Comparison of ENCODE assay signal across 8 cellular contexts in genomic region chr21:34614693-34615486, GRCh38. TPM values are rescaled to one million over a fixed set of nuclear protein-coding genes. Genes with fewer than 3 reads are reported as not detected.
DNase-seq lines count a peak whose midpoint lies in the region; ATAC-seq and TF ChIP-seq lines count a peak whose summit lies in the region.

RCAN1 (minus strand) TSS chr21:34615113; CDS start chr21:34615011, 102 bp downstream.

- peak within 1 kb of the TSS; percentile 86 to 95 (median 92) for H3K4me3 Mint-ChIP-seq in naive thymus-derived CD8-positive, alpha-beta T cell
- peak within 1 kb of the TSS; percentile 83 to 85 for H3K4me3 Mint-ChIP-seq in stimulated activated naive B cell treated with anti-CD40 and anti-IgM and Interleukin-4, amounts not matched to agents 10 μg/mL and 1 μg/mL and 100 μg/mL, for 72 hours

- peak within 1 kb of the TSS; percentile 10 for H3K27ac ChIP-seq in RWPE2 (ENCODE audit: poor library complexity, severe bottlenecking)

- no peak for TF ChIP-seq CTCF in LNCaP clone FGC (IDR thresholded peaks at IDR 0.05; ENCODE audit: control insufficient read depth, extremely low read depth, insufficient read depth)
- no peak for TF ChIP-seq CTCF in RWPE2 (IDR thresholded peaks at IDR 0.05; ENCODE audit: poor library complexity, severe bottlenecking)
- no peak for TF ChIP-seq CTCF in fibroblast of mammary gland (conservative IDR thresholded peaks at IDR 0.05; ENCODE audit: control insufficient read depth, insufficient read depth, low read depth, low read length)

- H3K9me3 Mint-ChIP-seq in naive thymus-derived CD8-positive, alpha-beta T cell = no peaks in the 10 kb centered on the region
- H3K9me3 Mint-ChIP-seq in stimulated activated naive B cell treated with anti-CD40 and anti-IgM and Interleukin-4, amounts not matched to agents 10 μg/mL and 1 μg/mL and 100 μg/mL, for 72 hours = no peaks in the 10 kb centered on the region

- H3K4me1 Mint-ChIP-seq in naive thymus-derived CD8-positive, alpha-beta T cell = peaks cover 16 to 31% (median 23%) of the 10 kb centered on the region in 4 donors
- peaks cover 19 to 27% of the 10 kb centered on the region in 2 donors for H3K4me1 Mint-ChIP-seq in stimulated activated naive B cell treated with anti-CD40 and anti-IgM and Interleukin-4, amounts not matched to agents 10 μg/mL and 1 μg/mL and 100 μg/mL, for 72 hours

- peaks cover 0 to 3% (median 0%) of the 10 kb centered on the region in 5 donors for H3K27me3 Mint-ChIP-seq in naive thymus-derived CD8-positive, alpha-beta T cell
- peaks cover 0 to 4% of the 10 kb centered on the region in 2 donors for H3K27me3 Mint-ChIP-seq in stimulated activated naive B cell treated with anti-CD40 and anti-IgM and Interleukin-4, amounts not matched to agents 10 μg/mL and 1 μg/mL and 100 μg/mL, for 72 hours

- no peaks in the 10 kb centered on the region for H3K9me3 ChIP-seq in RWPE2 (ENCODE audit: severe bottlenecking)

- peak; percentile 97 for ATAC-seq in RWPE2 (ENCODE audit: low read depth)
- ATAC-seq in naive thymus-derived CD8-positive, alpha-beta T cell = peak; percentile 94 to 97
- ATAC-seq in stimulated activated naive B cell treated with anti-CD40 and anti-IgM and Interleukin-4, amounts not matched to agents 10 μg/mL and 1 μg/mL and 100 μg/mL, for 72 hours (replicated peaks) = peak; percentile 95 to 97

- H3K27ac Mint-ChIP-seq in naive thymus-derived CD8-positive, alpha-beta T cell = peak within 1 kb of the TSS; percentile 81 to 96 (median 92)
- peak within 1 kb of the TSS; percentile 94 for H3K27ac Mint-ChIP-seq in stimulated activated naive B cell treated with anti-CD40 and anti-IgM and Interleukin-4, amounts not matched to agents 10 μg/mL and 1 μg/mL and 100 μg/mL, for 72 hours

- H3K4me3 ChIP-seq in LNCaP clone FGC (ENCODE audit: low read depth, low read length) (peak within 1 kb of the TSS; percentile 64), RWPE2 (ENCODE audit: severe bottlenecking) (peak within 1 kb of the TSS; percentile 85), fibroblast of mammary gland (ENCODE audit: control insufficient read depth, low read depth, low read length) (peak within 1 kb of the TSS; percentile 71)

- no peaks in the 10 kb centered on the region for H3K27me3 ChIP-seq in RWPE2 (ENCODE audit: insufficient read depth, poor library complexity, severe bottlenecking)

- H3K36me3 Mint-ChIP-seq in naive thymus-derived CD8-positive, alpha-beta T cell = no peaks in the 10 kb centered on the region
- peaks cover 0 to 2% of the 10 kb centered on the region in 2 donors for H3K36me3 Mint-ChIP-seq in stimulated activated naive B cell treated with anti-CD40 and anti-IgM and Interleukin-4, amounts not matched to agents 10 μg/mL and 1 μg/mL and 100 μg/mL, for 72 hours

- no peaks in the 10 kb centered on the region for H3K36me3 ChIP-seq in RWPE2 (ENCODE audit: low read depth)

- POLR2A ChIA-PET in naive thymus-derived CD8-positive, alpha-beta T cell (lab: Charles Lee) = interaction anchor here (0.6 to 0.9 kb wide), 2 partner anchors 13 to 667 kb away, joined by 3 read pairs; no protein-coding TSS in a partner anchor

- H3K4me1 ChIP-seq in RWPE2 (ENCODE audit: insufficient read depth, poor library complexity, severe bottlenecking) = peaks cover 4% of the 10 kb centered on the region

- DNase-seq in EL (peak; percentile 94), H4 (ENCODE audit: low spot score) (peak; percentile 95), LNCaP clone FGC (ENCODE audit: low read depth) (peak; percentile 68), RWPE2 (ENCODE audit: low spot score) (peak; percentile 88), fibroblast of mammary gland (ENCODE audit: low read depth) (peak; percentile 89)
- DNase-seq in activated T-helper 9 cell treated with anti-CD3 and anti-CD28 coated beads, Interleukin-2, amount 50 U/mL, for 16 hours (ENCODE audit: low read depth) = peak; percentile 78
- DNase-seq in naive thymus-derived CD8-positive, alpha-beta T cell = peak; percentile 71 to 91 (median 84)
- DNase-seq in stimulated activated naive B cell treated with anti-CD40 and anti-IgM and Interleukin-4, amounts not matched to agents 10 μg/mL and 1 μg/mL and 100 μg/mL, for 72 hours = peak; percentile 91

RNA-seq across cellular contexts. Expression of gene RCAN1, which starts in this region (rescaled TPM):
- 43.7 and 52.2 TPM in 2 replicates for total RNA-seq in H4 (2014; rRNA removed; shearing (Covaris generic))
- 1 to 10 TPM; 6.8 to 7.5 TPM for total RNA-seq in naive thymus-derived CD8-positive, alpha-beta T cell
- polyA plus RNA-seq in naive thymus-derived CD8-positive, alpha-beta T cell = 10 to 100 TPM; 11.1 to 15.9 (median 13.2) TPM

Comparison
In these comparisons a context has a peak if more than half of its experiments do, and no peak if none do; other contexts are left out.
1. Peak in every context shown above with its lines: DNase-seq, ATAC-seq, H3K4me3 ChIP-seq and H3K27ac ChIP-seq.